In the genomic region with DNA sequence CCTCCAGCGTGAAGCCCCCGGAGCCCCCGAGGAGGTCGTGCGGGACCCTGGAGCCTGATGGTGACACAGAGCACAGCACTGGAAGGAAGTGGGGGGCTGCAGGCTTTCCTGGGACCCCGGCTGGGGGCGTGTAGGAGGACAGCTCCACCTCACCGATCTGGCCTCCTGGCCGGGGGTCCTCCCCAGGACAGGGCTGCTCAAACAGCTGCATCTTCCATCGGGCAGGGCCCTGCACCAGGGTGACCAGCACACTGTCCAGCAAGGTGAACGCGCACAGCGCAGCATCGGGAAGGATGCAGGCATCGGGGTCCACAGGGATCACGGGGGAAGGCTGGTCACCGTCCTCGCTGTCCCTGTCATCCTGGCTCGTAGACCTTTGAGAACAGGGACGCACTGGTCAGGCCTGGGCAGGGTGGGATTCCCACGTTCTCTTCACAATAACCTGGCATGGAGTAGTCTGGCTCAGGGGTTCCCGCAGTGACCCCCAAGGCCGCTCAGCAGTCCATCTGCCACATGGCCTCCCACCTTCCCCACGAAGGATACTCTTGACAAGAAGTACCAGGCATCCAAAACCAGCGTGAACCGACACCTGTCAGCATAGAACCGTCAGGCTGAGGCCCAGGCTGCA, we compare ENCODE assay signal across 8 cellular contexts. TPM values are rescaled to one million over a fixed set of nuclear protein-coding genes. Genes with fewer than 3 reads are reported as not detected.
DNase-seq lines count a peak whose midpoint lies in the region; ATAC-seq lines count a peak whose summit lies in the region.

No MANE protein-coding gene starts in this region.

- peak overlapping the region; percentile 92 to 99 (median 97) for H3K4me2 ChIP-seq in BLaER1 treated with 17β-estradiol and CSF1 and Interleukin-3, amounts not matched to agents 10 nM and 100 nM

- H3K4me3 Mint-ChIP-seq in effector memory CD8-positive, alpha-beta T cell: peak overlapping the region; percentile 88 to 92
- peak overlapping the region; percentile 89 for H3K4me3 Mint-ChIP-seq in natural killer cell treated with Interleukin-12 subunit alpha and Interleukin-12 subunit beta and Interleukin-15 and Interleukin-18, amount 100 ng/mL, for 72 hours

- peaks cover 14 to 30% of the 10 kb centered on the region in 2 donors for H3K4me1 Mint-ChIP-seq in effector memory CD8-positive, alpha-beta T cell (ENCODE audit: low read depth in 2 of 2)
- H3K4me1 Mint-ChIP-seq in natural killer cell treated with Interleukin-12 subunit alpha and Interleukin-12 subunit beta and Interleukin-15 and Interleukin-18, amount 100 ng/mL, for 72 hours (ENCODE audit: low read depth in 2 of 2): peaks cover 25 to 29% of the 10 kb centered on the region in 2 donors

- H3K27ac Mint-ChIP-seq in effector memory CD8-positive, alpha-beta T cell: peak overlapping the region in 1 of 2 donors; percentile 85
- peak overlapping the region in 1 of 2 donors; percentile 16 for H3K27ac Mint-ChIP-seq in natural killer cell treated with Interleukin-12 subunit alpha and Interleukin-12 subunit beta and Interleukin-15 and Interleukin-18, amount 100 ng/mL, for 72 hours

- peak overlapping the region; percentile 79 to 94 (median 89) for H3K9ac ChIP-seq in BLaER1 treated with 17β-estradiol and CSF1 and Interleukin-3, amounts not matched to agents 10 nM and 100 nM
- H3K9ac ChIP-seq in NT2/D1 (ENCODE audit: insufficient read length, low read depth): peak overlapping the region; percentile 97

- no peaks in the 10 kb centered on the region for H3K9me3 Mint-ChIP-seq in effector memory CD8-positive, alpha-beta T cell
- no peaks in the 10 kb centered on the region for H3K9me3 Mint-ChIP-seq in natural killer cell treated with Interleukin-12 subunit alpha and Interleukin-12 subunit beta and Interleukin-15 and Interleukin-18, amount 100 ng/mL, for 72 hours

- peaks cover 32 to 51% (median 42%) of the 10 kb centered on the region in 10 experiments for H3K4me1 ChIP-seq in BLaER1 treated with 17β-estradiol and CSF1 and Interleukin-3, amounts not matched to agents 10 nM and 100 nM
- H3K4me1 ChIP-seq in NT2/D1 (ENCODE audit: insufficient read depth, insufficient read length): peaks cover 17% of the 10 kb centered on the region

- peak overlapping the region in 1 of 11 experiments; percentile 81; a peak in 5 of 22 replicates for H3K27ac ChIP-seq in BLaER1 treated with 17β-estradiol and CSF1 and Interleukin-3, amounts not matched to agents 10 nM and 100 nM

- ATAC-seq in effector memory CD8-positive, alpha-beta T cell (replicated peaks): no peak
- ATAC-seq in natural killer cell treated with Interleukin-12 subunit alpha and Interleukin-12 subunit beta and Interleukin-15 and Interleukin-18, amount 100 ng/mL, for 72 hours: no peak
- no peak for ATAC-seq in GM19455 (IDR thresholded peaks at IDR 0.05; ENCODE audit: unreplicated experiment)
- no peak for ATAC-seq in HG02884 (IDR thresholded peaks at IDR 0.05; ENCODE audit: unreplicated experiment)

- H3K36me3 Mint-ChIP-seq in effector memory CD8-positive, alpha-beta T cell (ENCODE audit: insufficient read depth): peaks cover 37% of the 10 kb centered on the region
- H3K36me3 Mint-ChIP-seq in natural killer cell treated with Interleukin-12 subunit alpha and Interleukin-12 subunit beta and Interleukin-15 and Interleukin-18, amount 100 ng/mL, for 72 hours: no peaks in the 10 kb centered on the region

- peaks cover 35 to 57% (median 52%) of the 10 kb centered on the region in 11 experiments for H3K36me3 ChIP-seq in BLaER1 treated with 17β-estradiol and CSF1 and Interleukin-3, amounts not matched to agents 10 nM and 100 nM
- peaks cover 59% of the 10 kb centered on the region for H3K36me3 ChIP-seq in NT2/D1 (ENCODE audit: insufficient read depth, insufficient read length, low read length)

- no peaks in the 10 kb centered on the region for H3K27me3 Mint-ChIP-seq in effector memory CD8-positive, alpha-beta T cell
- H3K27me3 Mint-ChIP-seq in natural killer cell treated with Interleukin-12 subunit alpha and Interleukin-12 subunit beta and Interleukin-15 and Interleukin-18, amount 100 ng/mL, for 72 hours: no peaks in the 10 kb centered on the region

- H3K9me3 ChIP-seq in BLaER1 treated with 17β-estradiol and CSF1 and Interleukin-3, amounts not matched to agents 10 nM and 100 nM (replicated peaks in 1 of 11): no peaks in the 10 kb centered on the region
- no peaks in the 10 kb centered on the region for H3K9me3 ChIP-seq in NT2/D1 (ENCODE audit: insufficient read depth, low read length)

- peak overlapping the region; percentile 75 to 99 (median 94) for H3K4me3 ChIP-seq in BLaER1 treated with 17β-estradiol and CSF1 and Interleukin-3, amounts not matched to agents 10 nM and 100 nM
- peak overlapping the region; percentile 93 for H3K4me3 ChIP-seq in NT2/D1 (ENCODE audit: insufficient read length, low read depth)

- H4K20me1 ChIP-seq in BLaER1 treated with 17β-estradiol and CSF1 and Interleukin-3, amounts not matched to agents 10 nM and 100 nM: peaks cover 7 to 71% (median 43%) of the 10 kb centered on the region in 11 experiments; a peak in 19 of 22 replicates

- DNase-seq in NT2/D1 (ENCODE audit: low read depth, low spot score): no peak
- DNase-seq in effector memory CD8-positive, alpha-beta T cell: no peak
- peak; percentile 44 for DNase-seq in natural killer cell treated with Interleukin-12 subunit alpha and Interleukin-12 subunit beta and Interleukin-15 and Interleukin-18, amount 100 ng/mL, for 72 hours (ENCODE audit: low spot score)
- no peak for DNase-seq in cerebellum (ENCODE audit: low spot score)
- no peak for DNase-seq in retina

- H3K27me3 ChIP-seq in BLaER1 treated with 17β-estradiol and CSF1 and Interleukin-3, amounts not matched to agents 10 nM and 100 nM: no peaks in the 10 kb centered on the region
- H3K27me3 ChIP-seq in NT2/D1 (ENCODE audit: insufficient read depth, insufficient read length): no peaks in the 10 kb centered on the region

RNA-seq across cellular contexts. Expression of a gene that starts 1.2 kb away (rescaled TPM):
- total RNA-seq in natural killer cell treated with Interleukin-12 subunit alpha and Interleukin-12 subunit beta and Interleukin-15 and Interleukin-18, amount 100 ng/mL, for 72 hours: 10 to 100 TPM; 35.5 to 76.6 TPM
- 25.8 TPM for total RNA-seq in cerebellum

RNA-seq across cellular contexts. Expression of a gene that starts 22.8 kb away (rescaled TPM):
- total RNA-seq in natural killer cell treated with Interleukin-12 subunit alpha and Interleukin-12 subunit beta and Interleukin-15 and Interleukin-18, amount 100 ng/mL, for 72 hours: under 1 TPM; 0.21 to 0.64 TPM
- total RNA-seq in cerebellum: 4.0 TPM

RNA-seq across cellular contexts. Expression of a gene that starts 38.3 kb away (rescaled TPM):
- 1,000 to 10,000 TPM; 4,962 to 5,145 TPM for total RNA-seq in natural killer cell treated with Interleukin-12 subunit alpha and Interleukin-12 subunit beta and Interleukin-15 and Interleukin-18, amount 100 ng/mL, for 72 hours
- total RNA-seq in cerebellum: 4,386 TPM
